In genomic region chr1:61049850-61050540, GRCh38 we compare ENCODE assay signal across 1 cellular context.
TF ChIP-seq lines count a peak whose summit lies in the region.

No MANE protein-coding gene starts in this region.

TF ChIP-seq in K562, 482 proteins besides CTCF, POLR2A, EP300 and RAD21 (continued from another document):
- TF ChIP-seq ZNF311 (CRISPR knock-in tag; IDR thresholded peaks at IDR 0.05), result no peak; the same call in 1 of the 2 replicates
- peak; percentile 66 for TF ChIP-seq ZBTB7A (IDR thresholded peaks at IDR 0.05; ENCODE audit: borderline replicate concordance, control insufficient read depth, low read depth, low read length)
- TF ChIP-seq CLOCK (CRISPR knock-in tag; IDR thresholded peaks at IDR 0.05; ENCODE audit: borderline replicate concordance), result no peak
- no peak for TF ChIP-seq XRCC3 (IDR thresholded peaks at IDR 0.05)
- TF ChIP-seq CTCFL (IDR thresholded peaks at IDR 0.05; ENCODE audit: borderline replicate concordance, insufficient read depth, low read depth, low read length, poor library complexity, severe bottlenecking), result peak; percentile 76
- TF ChIP-seq NFIX (CRISPR knock-in tag; IDR thresholded peaks at IDR 0.05; ENCODE audit: low read depth), result no peak
- no peak for TF ChIP-seq TAF9B (IDR thresholded peaks at IDR 0.05; ENCODE audit: partially characterized antibody)
- TF ChIP-seq RNF2 (IDR thresholded peaks at IDR 0.05), result peak; percentile 80
- no peak; a peak in 1 of 4 replicates for TF ChIP-seq KDM1A (IDR thresholded peaks at IDR 0.05)
- no peak for TF ChIP-seq ZNF695 (CRISPR knock-in tag; IDR thresholded peaks at IDR 0.05)
- TF ChIP-seq TARDBP (IDR thresholded peaks at IDR 0.05), result peak; percentile 71; the same call in 1 of the 2 replicates
- no peak for TF ChIP-seq PATZ1 (CRISPR knock-in tag; IDR thresholded peaks at IDR 0.05; ENCODE audit: borderline replicate concordance)
- TF ChIP-seq PPARD (CRISPR knock-in tag; IDR thresholded peaks at IDR 0.05), result no peak
- no peak for TF ChIP-seq DDX20 (tag; IDR thresholded peaks at IDR 0.05; ENCODE audit: low read depth)
- TF ChIP-seq ZC3H11A (IDR thresholded peaks at IDR 0.05; ENCODE audit: low read depth, low read length), result no peak
- no peak; a peak in 1 of 3 replicates for TF ChIP-seq CBX3 (IDR thresholded peaks at IDR 0.05; ENCODE audit: borderline replicate concordance in 1 of 2, low read length in 2 of 2)
- TF ChIP-seq, protein P1, sequence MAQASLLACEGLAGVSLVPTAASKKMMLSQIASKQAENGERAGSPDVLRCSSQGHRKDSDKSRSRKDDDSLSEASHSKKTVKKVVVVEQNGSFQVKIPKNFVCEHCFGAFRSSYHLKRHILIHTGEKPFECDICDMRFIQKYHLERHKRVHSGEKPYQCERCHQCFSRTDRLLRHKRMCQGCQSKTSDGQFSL (CRISPR knock-in tag; IDR thresholded peaks at IDR 0.05), result peak; percentile 43
- TF ChIP-seq, protein P1 (tag; IDR thresholded peaks at IDR 0.05), result no peak
- peak; percentile 87 for TF ChIP-seq NR2C2 (CRISPR knock-in tag; IDR thresholded peaks at IDR 0.05)
- TF ChIP-seq NR2C2 (tag; IDR thresholded peaks at IDR 0.05), result peak; percentile 88
- TF ChIP-seq ZNF583 (CRISPR knock-in tag; IDR thresholded peaks at IDR 0.05), result 0 out of 2 replicates have a peak, but pooled peaks have one; percentile 60
- no peak; the same call in 1 of the 2 replicates for TF ChIP-seq HCFC1 (IDR thresholded peaks at IDR 0.05; ENCODE audit: low read depth, low read length)
- no peak for TF ChIP-seq MXI1 (IDR thresholded peaks at IDR 0.05; ENCODE audit: low read depth, low read length)
- TF ChIP-seq, protein P2, sequence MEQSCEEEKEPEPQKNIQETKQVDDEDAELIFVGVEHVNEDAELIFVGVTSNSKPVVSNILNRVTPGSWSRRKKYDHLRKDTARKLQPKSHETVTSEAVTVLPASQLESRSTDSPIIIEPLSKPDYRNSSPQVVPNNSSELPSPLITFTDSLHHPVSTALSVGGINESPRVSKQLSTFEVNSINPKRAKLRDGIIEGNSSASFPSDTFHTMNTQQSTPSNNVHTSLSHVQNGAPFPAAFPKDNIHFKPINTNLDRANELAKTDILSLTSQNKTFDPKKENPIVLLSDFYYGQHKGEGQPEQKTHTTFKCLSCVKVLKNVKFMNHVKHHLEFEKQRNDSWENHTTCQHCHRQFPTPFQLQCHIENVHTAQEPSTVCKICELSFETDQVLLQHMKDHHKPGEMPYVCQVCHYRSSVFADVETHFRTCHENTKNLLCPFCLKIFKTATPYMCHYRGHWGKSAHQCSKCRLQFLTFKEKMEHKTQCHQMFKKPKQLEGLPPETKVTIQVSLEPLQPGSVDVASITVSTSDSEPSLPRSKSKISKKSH (CRISPR knock-in tag; IDR thresholded peaks at IDR 0.05), result no peak
- TF ChIP-seq GATAD2A (IDR thresholded peaks at IDR 0.05), result 0 out of 2 replicates have a peak, but pooled peaks have one; percentile 18
- TF ChIP-seq ZSCAN29 (IDR thresholded peaks at IDR 0.05), result no peak
- TF ChIP-seq JUND (IDR thresholded peaks at IDR 0.05; ENCODE audit: borderline replicate concordance, low read depth, low read length), result peak; percentile 72; the same call in 1 of the 2 replicates
- TF ChIP-seq JUND (tag; IDR thresholded peaks at IDR 0.05; ENCODE audit: borderline replicate concordance, low read depth, low read length), result peak; percentile 42; the same call in 1 of the 3 replicates
- TF ChIP-seq ZFP91 (CRISPR knock-in tag; IDR thresholded peaks at IDR 0.05), result peak; percentile 62; the same call in 1 of the 2 replicates
- TF ChIP-seq EHMT2 (IDR thresholded peaks at IDR 0.05), result no peak; the same call in 1 of the 2 replicates
- 0 out of 2 replicates have a peak, but pooled peaks have one; percentile 11 for TF ChIP-seq TCF7L2 (IDR thresholded peaks at IDR 0.05; ENCODE audit: low read depth, low read length)
- TF ChIP-seq, protein P3, sequence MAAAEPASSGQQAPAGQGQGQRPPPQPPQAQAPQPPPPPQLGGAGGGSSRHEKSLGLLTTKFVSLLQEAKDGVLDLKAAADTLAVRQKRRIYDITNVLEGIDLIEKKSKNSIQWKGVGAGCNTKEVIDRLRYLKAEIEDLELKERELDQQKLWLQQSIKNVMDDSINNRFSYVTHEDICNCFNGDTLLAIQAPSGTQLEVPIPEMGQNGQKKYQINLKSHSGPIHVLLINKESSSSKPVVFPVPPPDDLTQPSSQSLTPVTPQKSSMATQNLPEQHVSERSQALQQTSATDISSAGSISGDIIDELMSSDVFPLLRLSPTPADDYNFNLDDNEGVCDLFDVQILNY (CRISPR knock-in tag; IDR thresholded peaks at IDR 0.05), result peak; percentile 79; the same call in 1 of the 2 replicates
- peak; percentile 23; the same call in 1 of the 2 replicates for TF ChIP-seq AFF4 (CRISPR knock-in tag; IDR thresholded peaks at IDR 0.05)
- peak; percentile 71 for TF ChIP-seq MYC (IDR thresholded peaks at IDR 0.05; ENCODE audit: low read depth, low read length)
- TF ChIP-seq MYC (CRISPR knock-in tag; IDR thresholded peaks at IDR 0.05; ENCODE audit: borderline replicate concordance, low read depth), result no peak
- peak; percentile 49; the same call in 1 of the 2 replicates for TF ChIP-seq GTF2E2 (tag; IDR thresholded peaks at IDR 0.05)
- TF ChIP-seq ZNF589 (CRISPR knock-in tag; IDR thresholded peaks at IDR 0.05; ENCODE audit: low read depth), result peak; percentile 57; the same call in 1 of the 2 replicates
- TF ChIP-seq SMARCC2 (IDR thresholded peaks at IDR 0.05; ENCODE audit: low read depth), result no peak
- TF ChIP-seq DEAF1 (CRISPR knock-in tag; IDR thresholded peaks at IDR 0.05), result peak; percentile 82
- TF ChIP-seq ETS2 (tag; IDR thresholded peaks at IDR 0.05; ENCODE audit: borderline replicate concordance, poor library complexity, severe bottlenecking), result no peak
